In genomic region chr4:38396845-38397547, GRCh38 we compare ENCODE assay signal across 18 cellular contexts.
"Had no signal": no experiment of that assay in that cellular context is flagged by ENCODE, and none has a peak within 500 bp of the region (broad histone marks: within the 10 kb centered on the region; RNA-seq: fewer than 3 reads in every experiment).

No MANE protein-coding gene starts in this region.

- H3K9me3 ChIP-seq: colonic mucosa, vagina had no signal

- H3K9ac ChIP-seq: neural progenitor cell had no signal

- H3K36me3 ChIP-seq: colonic mucosa, neural progenitor cell, tibial nerve, vagina had no signal

- H3K27ac Mint-ChIP-seq: activated T-helper 17 cell treated with anti-CD3 and anti-CD28 coated beads, Interleukin-2, amount 50 U/mL, for 72 hours; neural progenitor cell; T-helper 2 cell treated with Interferon-gamma antibody and Interleukin-4, amounts not matched to agents 5 μg/mL and 100 μg/mL, for 36 hours had no signal

- H3K4me1 Mint-ChIP-seq: activated T-helper 17 cell treated with anti-CD3 and anti-CD28 coated beads, Interleukin-2, amount 50 U/mL, for 72 hours; neural progenitor cell had no signal

- H3K27me3 ChIP-seq: colonic mucosa, neural progenitor cell, tibial nerve, vagina had no signal

- FAIRE-seq: astrocyte, endometrium had no signal

- ATAC-seq: activated T-helper 17 cell treated with anti-CD3 and anti-CD28 coated beads, Interleukin-2, amount 50 U/mL, for 72 hours had no signal

- H3K4me1 ChIP-seq: colonic mucosa, neural progenitor cell, tibial nerve, vagina had no signal

- H2AFZ ChIP-seq: neural progenitor cell had no signal

- H3K27ac ChIP-seq: colonic mucosa, neural progenitor cell, tibial nerve, vagina, VCaP had no signal

- H3K4me3 ChIP-seq: colonic mucosa, neural progenitor cell, tibial nerve, vagina had no signal

- H3K27me3 Mint-ChIP-seq: activated T-helper 17 cell treated with anti-CD3 and anti-CD28 coated beads, Interleukin-2, amount 50 U/mL, for 72 hours had no signal

- H3K4me2 ChIP-seq: neural progenitor cell had no signal

- DNase-seq: activated CD4-positive, alpha-beta T cell treated with anti-CD3 and anti-CD28 coated beads for 1 hour; activated CD4-positive, alpha-beta T cell treated with anti-CD3 and anti-CD28 coated beads, Interleukin-2, amount 50 U/mL, for 4 hours; activated naive CD4-positive, alpha-beta T cell treated with Interleukin-2 at 50 U/mL for 16 hours; activated T-cell treated with anti-CD3 and anti-CD28 coated beads for 4 hours; central memory CD4-positive, alpha-beta T cell; colonic mucosa; stimulated activated CD4-positive, alpha-beta T cell treated with anti-CD3 and anti-CD28 coated beads, Interleukin-15, amount 100 ng/mL, for 24 hours; stimulated activated CD4-positive, alpha-beta T cell treated with anti-CD3 and anti-CD28 coated beads, Interleukin-4, amount 100 ng/mL, for 24 hours; stimulated activated naive CD4-positive, alpha-beta T cell; substantia nigra had no signal

- H3K4me3 Mint-ChIP-seq: activated T-helper 17 cell treated with anti-CD3 and anti-CD28 coated beads, Interleukin-2, amount 50 U/mL, for 72 hours; neural progenitor cell; T-helper 2 cell treated with Interferon-gamma antibody and Interleukin-4, amounts not matched to agents 5 μg/mL and 100 μg/mL, for 36 hours had no signal
